ENCODE assay signal across 1 cellular context in genomic region chr6:162058281-162058875, GRCh38.
TF ChIP-seq lines count a peak whose summit lies in the region.

No MANE protein-coding gene starts in this region.

TF ChIP-seq in HepG2, 621 proteins besides CTCF, POLR2A, EP300 and RAD21 (continued from another document and continues in another):
- TF ChIP-seq ATF7-NPFF (CRISPR knock-in tag; IDR thresholded peaks at IDR 0.05; ENCODE audit: low read depth) (no peak), SRY (CRISPR knock-in tag; IDR thresholded peaks at IDR 0.05) (no peak), SIN3A (IDR thresholded peaks at IDR 0.05; ENCODE audit: borderline replicate concordance, low read depth, low read length) (peak; percentile 42; the same call in 1 of the 2 replicates), ZNF460 (CRISPR knock-in tag; IDR thresholded peaks at IDR 0.05; ENCODE audit: borderline replicate concordance) (peak; percentile 92), MEIS2 (CRISPR knock-in tag; IDR thresholded peaks at IDR 0.05) (peak; percentile 63; the same call in 1 of the 2 replicates), ZNF589 (CRISPR knock-in tag; conservative IDR thresholded peaks at IDR 0.05) (0 out of 2 replicates have a peak, but pooled peaks have one; percentile 21), ZNF792 (CRISPR knock-in tag; IDR thresholded peaks at IDR 0.05) (peak; percentile 84; the same call in 1 of the 2 replicates), ATF3 (CRISPR knock-in tag; IDR thresholded peaks at IDR 0.05) (peak; percentile 86), RXRB (CRISPR knock-in tag; IDR thresholded peaks at IDR 0.05; ENCODE audit: borderline replicate concordance) (peak; percentile 77), KLF13 (CRISPR knock-in tag; IDR thresholded peaks at IDR 0.05) (no peak), ETV5 (CRISPR knock-in tag; IDR thresholded peaks at IDR 0.05; ENCODE audit: borderline replicate concordance) (peak; percentile 55; the same call in 1 of the 2 replicates), RBFOX2 (IDR thresholded peaks at IDR 0.05; ENCODE audit: low read depth, low read length) (no peak), KDM1A (CRISPR knock-in tag; IDR thresholded peaks at IDR 0.05) (peak; percentile 81), ZBED4 (CRISPR knock-in tag; IDR thresholded peaks at IDR 0.05; ENCODE audit: borderline replicate concordance) (0 out of 2 replicates have a peak, but pooled peaks have one; percentile 25), ZNF512B (CRISPR knock-in tag; IDR thresholded peaks at IDR 0.05; ENCODE audit: borderline replicate concordance) (no peak), NFIC (IDR thresholded peaks at IDR 0.05; ENCODE audit: low read length) (0 out of 2 replicates have a peak, but pooled peaks have one; percentile 69), GATAD1 (CRISPR knock-in tag; IDR thresholded peaks at IDR 0.05) (peak; percentile 75), KLF12 (CRISPR knock-in tag; IDR thresholded peaks at IDR 0.05; ENCODE audit: borderline replicate concordance) (no peak), SOX13 (IDR thresholded peaks at IDR 0.05) (no peak), SOX13 (CRISPR knock-in tag; conservative IDR thresholded peaks at IDR 0.05 in 1 of 2, IDR thresholded peaks at IDR 0.05 in 1 of 2) (peak in 1 of 2 experiments; percentile 74; a peak in 2 of 4 replicates), ZNF543 (CRISPR knock-in tag; IDR thresholded peaks at IDR 0.05) (peak; percentile 76; the same call in 1 of the 2 replicates), EHMT2 (IDR thresholded peaks at IDR 0.05; ENCODE audit: borderline replicate concordance, low read depth, low read length) (peak; percentile 92; the same call in 1 of the 2 replicates), KDM2A (CRISPR knock-in tag; IDR thresholded peaks at IDR 0.05; ENCODE audit: borderline replicate concordance, low read depth) (peak; percentile 82), NONO (IDR thresholded peaks at IDR 0.05) (no peak), NONO (CRISPR knock-in tag; conservative IDR thresholded peaks at IDR 0.05) (0 out of 2 replicates have a peak, but pooled peaks have one; percentile 40), ARID5B (CRISPR knock-in tag; IDR thresholded peaks at IDR 0.05) (peak; percentile 92)
- TF ChIP-seq, protein P1, sequence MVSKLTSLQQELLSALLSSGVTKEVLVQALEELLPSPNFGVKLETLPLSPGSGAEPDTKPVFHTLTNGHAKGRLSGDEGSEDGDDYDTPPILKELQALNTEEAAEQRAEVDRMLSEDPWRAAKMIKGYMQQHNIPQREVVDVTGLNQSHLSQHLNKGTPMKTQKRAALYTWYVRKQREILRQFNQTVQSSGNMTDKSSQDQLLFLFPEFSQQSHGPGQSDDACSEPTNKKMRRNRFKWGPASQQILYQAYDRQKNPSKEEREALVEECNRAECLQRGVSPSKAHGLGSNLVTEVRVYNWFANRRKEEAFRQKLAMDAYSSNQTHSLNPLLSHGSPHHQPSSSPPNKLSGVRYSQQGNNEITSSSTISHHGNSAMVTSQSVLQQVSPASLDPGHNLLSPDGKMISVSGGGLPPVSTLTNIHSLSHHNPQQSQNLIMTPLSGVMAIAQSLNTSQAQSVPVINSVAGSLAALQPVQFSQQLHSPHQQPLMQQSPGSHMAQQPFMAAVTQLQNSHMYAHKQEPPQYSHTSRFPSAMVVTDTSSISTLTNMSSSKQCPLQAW (CRISPR knock-in tag; IDR thresholded peaks at IDR 0.05) = peak; percentile 100
- TF ChIP-seq, protein P2, sequence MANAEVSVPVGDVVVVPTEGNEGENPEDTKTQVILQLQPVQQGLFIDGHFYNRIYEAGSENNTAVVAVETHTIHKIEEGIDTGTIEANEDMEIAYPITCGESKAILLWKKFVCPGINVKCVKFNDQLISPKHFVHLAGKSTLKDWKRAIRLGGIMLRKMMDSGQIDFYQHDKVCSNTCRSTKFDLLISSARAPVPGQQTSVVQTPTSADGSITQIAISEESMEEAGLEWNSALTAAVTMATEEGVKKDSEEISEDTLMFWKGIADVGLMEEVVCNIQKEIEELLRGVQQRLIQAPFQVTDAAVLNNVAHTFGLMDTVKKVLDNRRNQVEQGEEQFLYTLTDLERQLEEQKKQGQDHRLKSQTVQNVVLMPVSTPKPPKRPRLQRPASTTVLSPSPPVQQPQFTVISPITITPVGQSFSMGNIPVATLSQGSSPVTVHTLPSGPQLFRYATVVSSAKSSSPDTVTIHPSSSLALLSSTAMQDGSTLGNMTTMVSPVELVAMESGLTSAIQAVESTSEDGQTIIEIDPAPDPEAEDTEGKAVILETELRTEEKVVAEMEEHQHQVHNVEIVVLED (CRISPR knock-in tag; IDR thresholded peaks at IDR 0.05; ENCODE audit: borderline replicate concordance) = peak; percentile 21; the same call in 1 of the 2 replicates
- TF ChIP-seq, protein P3, sequence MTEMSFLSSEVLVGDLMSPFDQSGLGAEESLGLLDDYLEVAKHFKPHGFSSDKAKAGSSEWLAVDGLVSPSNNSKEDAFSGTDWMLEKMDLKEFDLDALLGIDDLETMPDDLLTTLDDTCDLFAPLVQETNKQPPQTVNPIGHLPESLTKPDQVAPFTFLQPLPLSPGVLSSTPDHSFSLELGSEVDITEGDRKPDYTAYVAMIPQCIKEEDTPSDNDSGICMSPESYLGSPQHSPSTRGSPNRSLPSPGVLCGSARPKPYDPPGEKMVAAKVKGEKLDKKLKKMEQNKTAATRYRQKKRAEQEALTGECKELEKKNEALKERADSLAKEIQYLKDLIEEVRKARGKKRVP (CRISPR knock-in tag; IDR thresholded peaks at IDR 0.05) = peak in 1 of 2 experiments; percentile 88; a peak in 2 of 4 replicates
- TF ChIP-seq, protein P4, sequence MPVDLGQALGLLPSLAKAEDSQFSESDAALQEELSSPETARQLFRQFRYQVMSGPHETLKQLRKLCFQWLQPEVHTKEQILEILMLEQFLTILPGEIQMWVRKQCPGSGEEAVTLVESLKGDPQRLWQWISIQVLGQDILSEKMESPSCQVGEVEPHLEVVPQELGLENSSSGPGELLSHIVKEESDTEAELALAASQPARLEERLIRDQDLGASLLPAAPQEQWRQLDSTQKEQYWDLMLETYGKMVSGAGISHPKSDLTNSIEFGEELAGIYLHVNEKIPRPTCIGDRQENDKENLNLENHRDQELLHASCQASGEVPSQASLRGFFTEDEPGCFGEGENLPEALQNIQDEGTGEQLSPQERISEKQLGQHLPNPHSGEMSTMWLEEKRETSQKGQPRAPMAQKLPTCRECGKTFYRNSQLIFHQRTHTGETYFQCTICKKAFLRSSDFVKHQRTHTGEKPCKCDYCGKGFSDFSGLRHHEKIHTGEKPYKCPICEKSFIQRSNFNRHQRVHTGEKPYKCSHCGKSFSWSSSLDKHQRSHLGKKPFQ (CRISPR knock-in tag; IDR thresholded peaks at IDR 0.05; ENCODE audit: insufficient replicate concordance) = peak; percentile 44
- TF ChIP-seq, protein P5, sequence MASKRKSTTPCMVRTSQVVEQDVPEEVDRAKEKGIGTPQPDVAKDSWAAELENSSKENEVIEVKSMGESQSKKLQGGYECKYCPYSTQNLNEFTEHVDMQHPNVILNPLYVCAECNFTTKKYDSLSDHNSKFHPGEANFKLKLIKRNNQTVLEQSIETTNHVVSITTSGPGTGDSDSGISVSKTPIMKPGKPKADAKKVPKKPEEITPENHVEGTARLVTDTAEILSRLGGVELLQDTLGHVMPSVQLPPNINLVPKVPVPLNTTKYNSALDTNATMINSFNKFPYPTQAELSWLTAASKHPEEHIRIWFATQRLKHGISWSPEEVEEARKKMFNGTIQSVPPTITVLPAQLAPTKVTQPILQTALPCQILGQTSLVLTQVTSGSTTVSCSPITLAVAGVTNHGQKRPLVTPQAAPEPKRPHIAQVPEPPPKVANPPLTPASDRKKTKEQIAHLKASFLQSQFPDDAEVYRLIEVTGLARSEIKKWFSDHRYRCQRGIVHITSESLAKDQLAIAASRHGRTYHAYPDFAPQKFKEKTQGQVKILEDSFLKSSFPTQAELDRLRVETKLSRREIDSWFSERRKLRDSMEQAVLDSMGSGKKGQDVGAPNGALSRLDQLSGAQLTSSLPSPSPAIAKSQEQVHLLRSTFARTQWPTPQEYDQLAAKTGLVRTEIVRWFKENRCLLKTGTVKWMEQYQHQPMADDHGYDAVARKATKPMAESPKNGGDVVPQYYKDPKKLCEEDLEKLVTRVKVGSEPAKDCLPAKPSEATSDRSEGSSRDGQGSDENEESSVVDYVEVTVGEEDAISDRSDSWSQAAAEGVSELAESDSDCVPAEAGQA (IDR thresholded peaks at IDR 0.05; ENCODE audit: low read depth) = peak; percentile 66; the same call in 1 of the 2 replicates
- TF ChIP-seq, protein P5 (CRISPR knock-in tag; IDR thresholded peaks at IDR 0.05; ENCODE audit: borderline replicate concordance) = no peak; the same call in 1 of the 2 replicates
